Comparison of ENCODE assay signal across 13 cellular contexts in the genomic region with DNA sequence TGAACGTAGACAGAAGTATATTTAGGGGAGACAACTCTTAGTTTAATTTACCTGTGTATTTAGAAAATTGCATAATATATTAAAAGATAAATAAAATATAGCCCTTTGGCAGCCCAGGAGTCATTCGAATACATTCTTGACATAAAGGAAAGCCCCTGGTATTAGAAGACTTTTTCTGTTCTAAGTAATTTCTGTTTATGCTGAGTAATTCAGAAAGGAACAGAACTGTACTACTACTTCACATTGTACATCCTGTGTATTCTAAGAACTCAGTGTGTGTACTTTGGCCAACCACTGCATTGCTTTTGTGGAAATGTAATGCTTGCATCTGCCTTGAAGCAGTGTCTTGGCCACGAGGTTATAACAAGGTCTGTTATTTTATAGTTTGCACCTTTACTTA.
DNase-seq lines count a peak whose midpoint lies in the region; ATAC-seq and TF ChIP-seq lines count a peak whose summit lies in the region.
"Had no signal": no experiment of that assay in that cellular context is flagged by ENCODE, and none has a peak within 500 bp of the region (broad histone marks: within the 10 kb centered on the region; RNA-seq: fewer than 3 reads in every experiment).

No MANE protein-coding gene starts in this region.

- no peaks in the 10 kb centered on the region for H3K79me2 ChIP-seq in PC-3 (ENCODE audit: low read length)

- no peak overlapping the region for H2AFZ ChIP-seq in PC-3 (ENCODE audit: low read length)

- no peak overlapping the region for H3K4me3 ChIP-seq in PC-3 (ENCODE audit: low read length)
- H3K4me3 ChIP-seq: A549 had no signal

- no peak overlapping the region for H3K9ac ChIP-seq in PC-3 (ENCODE audit: low read length)

- intact Hi-C loops in PC-3 (cut with micrococcal nuclease) = no loop called here

- no peaks in the 10 kb centered on the region for H4K20me1 ChIP-seq in PC-3 (ENCODE audit: low read length)

- CTCF ChIA-PET in activated CD4-positive, alpha-beta T cell treated with anti-CD3 and anti-CD28 coated beads, Interleukin-2, amount 10 ng/mL, durations not matched to agents 7 days and 5 days (lab: Charles Lee) = interaction anchor here (0.6 kb wide), 1 partner anchor 62 kb away, joined by 5 read pairs; no protein-coding TSS in a partner anchor
- CTCF ChIA-PET in PC-3 (lab: Charles Lee) = no interaction called here

- TF ChIP-seq CTCF in PC-3 (conservative IDR thresholded peaks at IDR 0.05; ENCODE audit: low read depth, low read length) = no peak

- no peak overlapping the region for H3K4me2 ChIP-seq in PC-3 (ENCODE audit: low read length)
- H3K4me2 ChIP-seq: A549 had no signal

- no peaks in the 10 kb centered on the region; the same call in 1 of the 2 replicates for H3K36me3 ChIP-seq in PC-3 (ENCODE audit: low read depth, low read length)

- no peaks in the 10 kb centered on the region for H3K9me3 Mint-ChIP-seq in activated CD4-positive, alpha-beta T cell treated with anti-CD3 and anti-CD28 coated beads, Interleukin-2, amount 10 ng/mL, durations not matched to agents 7 days and 5 days
- no peaks in the 10 kb centered on the region for H3K9me3 Mint-ChIP-seq in stimulated activated memory B cell treated with anti-CD40 and anti-IgM and Interleukin-4, amounts not matched to agents 10 μg/mL and 1 μg/mL and 100 μg/mL, for 72 hours

- H3K4me1 ChIP-seq in PC-3 (ENCODE audit: insufficient read depth, low read length) = no peaks in the 10 kb centered on the region

- H3K36me3 Mint-ChIP-seq in activated CD4-positive, alpha-beta T cell treated with anti-CD3 and anti-CD28 coated beads, Interleukin-2, amount 10 ng/mL, durations not matched to agents 7 days and 5 days (ENCODE audit: low read depth) = peaks cover 59% of the 10 kb centered on the region
- H3K36me3 Mint-ChIP-seq in stimulated activated memory B cell treated with anti-CD40 and anti-IgM and Interleukin-4, amounts not matched to agents 10 μg/mL and 1 μg/mL and 100 μg/mL, for 72 hours = peaks cover 41% of the 10 kb centered on the region

- POLR2A ChIA-PET in activated CD4-positive, alpha-beta T cell treated with anti-CD3 and anti-CD28 coated beads, Interleukin-2, amount 10 ng/mL, durations not matched to agents 7 days and 5 days (lab: Charles Lee) = no interaction called here
- POLR2A ChIA-PET in PC-3 (lab: Charles Lee; ENCODE audit: unreplicated experiment) = no interaction called here

- no peak overlapping the region for H3K27ac ChIP-seq in PC-3 (ENCODE audit: low read length)
- H3K27ac ChIP-seq: A549, epithelial cell of prostate had no signal

- peak overlapping the region; percentile 54 for H3K27ac Mint-ChIP-seq in activated CD4-positive, alpha-beta T cell treated with anti-CD3 and anti-CD28 coated beads, Interleukin-2, amount 10 ng/mL, durations not matched to agents 7 days and 5 days
- H3K27ac Mint-ChIP-seq in stimulated activated memory B cell treated with anti-CD40 and anti-IgM and Interleukin-4, amounts not matched to agents 10 μg/mL and 1 μg/mL and 100 μg/mL, for 72 hours = peak overlapping the region; percentile 30

- peak; percentile 94 for ATAC-seq in GM21723 (IDR thresholded peaks at IDR 0.05; ENCODE audit: unreplicated experiment)
- peak; percentile 92 for ATAC-seq in HG03354 (IDR thresholded peaks at IDR 0.05; ENCODE audit: poor library complexity, severe bottlenecking, unreplicated experiment)
- ATAC-seq in stimulated activated memory B cell treated with anti-CD40 and anti-IgM and Interleukin-4, amounts not matched to agents 10 μg/mL and 1 μg/mL and 100 μg/mL, for 72 hours = peak; percentile 80
- no peak; the same call in 1 of the 2 replicates for ATAC-seq in PC-3
- ATAC-seq: A549 had no signal

- H3K4me1 Mint-ChIP-seq in activated CD4-positive, alpha-beta T cell treated with anti-CD3 and anti-CD28 coated beads, Interleukin-2, amount 10 ng/mL, durations not matched to agents 7 days and 5 days = peaks cover 32% of the 10 kb centered on the region
- H3K4me1 Mint-ChIP-seq in stimulated activated memory B cell treated with anti-CD40 and anti-IgM and Interleukin-4, amounts not matched to agents 10 μg/mL and 1 μg/mL and 100 μg/mL, for 72 hours = peaks cover 36% of the 10 kb centered on the region

- no peaks in the 10 kb centered on the region for H3F3A ChIP-seq in PC-3 (ENCODE audit: low read length, unreplicated experiment)

- H3K27me3 Mint-ChIP-seq in activated CD4-positive, alpha-beta T cell treated with anti-CD3 and anti-CD28 coated beads, Interleukin-2, amount 10 ng/mL, durations not matched to agents 7 days and 5 days = no peaks in the 10 kb centered on the region
- H3K27me3 Mint-ChIP-seq in stimulated activated memory B cell treated with anti-CD40 and anti-IgM and Interleukin-4, amounts not matched to agents 10 μg/mL and 1 μg/mL and 100 μg/mL, for 72 hours = no peaks in the 10 kb centered on the region

- no peaks in the 10 kb centered on the region for H3K9me3 ChIP-seq in PC-3 (ENCODE audit: low read length)
- H3K9me3 ChIP-seq: A549 had no signal

- no TSS peak for BruUV-seq in PC-3 (replicated peaks; lab: Mats Ljungman, UMichigan)

- H3K9me2 ChIP-seq in PC-3 (replicated peaks; ENCODE audit: low read length) = no peaks in the 10 kb centered on the region

- H3K4me3 Mint-ChIP-seq in activated CD4-positive, alpha-beta T cell treated with anti-CD3 and anti-CD28 coated beads, Interleukin-2, amount 10 ng/mL, durations not matched to agents 7 days and 5 days = peak overlapping the region; percentile 41
- no peak overlapping the region for H3K4me3 Mint-ChIP-seq in stimulated activated memory B cell treated with anti-CD40 and anti-IgM and Interleukin-4, amounts not matched to agents 10 μg/mL and 1 μg/mL and 100 μg/mL, for 72 hours

- peak; percentile 45 for DNase-seq in activated CD4-positive, alpha-beta T cell treated with anti-CD3 and anti-CD28 coated beads, Interleukin-2, amount 10 ng/mL, durations not matched to agents 7 days and 5 days
- DNase-seq in activated CD4-positive, alpha-beta T cell treated with anti-CD3 and anti-CD28 coated beads for 4 hours = no peak
- DNase-seq in T-helper 9 cell (no peak), SHP77 treated with DMSO at 0.1 percent for 48 hours (lab: John Stamatoyannopoulos, UW) (no peak), PC-3 (no peak)
- DNase-seq: IMR-90, NCI-H526, occipital lobe had no signal

- no peaks in the 10 kb centered on the region for H3K27me3 ChIP-seq in PC-3 (ENCODE audit: low read length)
